Comparison of ENCODE assay signal across 1 cellular context in the genomic region with DNA sequence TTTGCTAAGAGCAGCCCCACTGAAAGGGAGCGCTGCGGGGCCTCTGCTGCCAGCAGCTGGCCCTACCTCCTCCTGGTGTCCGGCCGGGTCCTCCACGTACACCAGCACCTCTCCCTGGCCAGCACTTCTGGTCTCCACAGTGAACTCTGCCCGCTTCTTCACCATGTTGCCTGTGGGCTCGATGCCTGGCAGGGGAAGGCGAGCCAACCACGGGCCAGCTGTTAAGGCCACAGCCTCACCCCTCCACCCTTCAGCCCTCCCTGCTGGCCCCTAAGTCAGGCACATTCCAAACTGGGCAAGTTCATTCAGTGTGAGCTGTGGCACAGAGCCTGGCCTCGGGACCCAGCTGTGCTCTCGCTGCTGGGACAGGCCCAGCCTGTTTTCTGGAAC.
TF ChIP-seq lines count a peak whose summit lies in the region.

No MANE protein-coding gene starts in this region.

TF ChIP-seq in IMR-90, 13 proteins besides CTCF, POLR2A, EP300 and RAD21 (continued from another document):
- TF ChIP-seq, protein P1, sequence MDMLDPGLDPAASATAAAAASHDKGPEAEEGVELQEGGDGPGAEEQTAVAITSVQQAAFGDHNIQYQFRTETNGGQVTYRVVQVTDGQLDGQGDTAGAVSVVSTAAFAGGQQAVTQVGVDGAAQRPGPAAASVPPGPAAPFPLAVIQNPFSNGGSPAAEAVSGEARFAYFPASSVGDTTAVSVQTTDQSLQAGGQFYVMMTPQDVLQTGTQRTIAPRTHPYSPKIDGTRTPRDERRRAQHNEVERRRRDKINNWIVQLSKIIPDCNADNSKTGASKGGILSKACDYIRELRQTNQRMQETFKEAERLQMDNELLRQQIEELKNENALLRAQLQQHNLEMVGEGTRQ (IDR thresholded peaks at IDR 0.05; ENCODE audit: low read depth, low read length): no peak
- no peak for TF ChIP-seq RFX5 (IDR thresholded peaks at IDR 0.05; ENCODE audit: low read depth, low read length)
- no peak for TF ChIP-seq NFE2L2 (IDR thresholded peaks at IDR 0.05; ENCODE audit: low read depth, low read length)
- TF ChIP-seq SMC3 (IDR thresholded peaks at IDR 0.05; ENCODE audit: low read depth, low read length): no peak
